1 cellular context compared by ENCODE assay signal in genomic region chrX:13855689-13856425, GRCh38.
TF ChIP-seq lines count a peak whose summit lies in the region.

No MANE protein-coding gene starts in this region.

TF ChIP-seq in GM23338, 12 proteins besides CTCF, POLR2A, EP300 and RAD21 (continued from another document):
- TF ChIP-seq ZNF462 (CRISPR knock-in tag; IDR thresholded peaks at IDR 0.05) (no peak), ETS1 (IDR thresholded peaks at IDR 0.05) (no peak), STAT1 (IDR thresholded peaks at IDR 0.05; ENCODE audit: unreplicated experiment) (no peak), ZNF114 (CRISPR knock-in tag; IDR thresholded peaks at IDR 0.05) (no peak), JUNB (IDR thresholded peaks at IDR 0.05; ENCODE audit: unreplicated experiment) (no peak)
